28 cellular contexts compared by ENCODE assay signal in genomic region chr1:81880781-81881180, GRCh38.
"Had no signal": no experiment of that assay in that cellular context is flagged by ENCODE, and none has a peak within 500 bp of the region (broad histone marks: within the 10 kb centered on the region; RNA-seq: fewer than 3 reads in every experiment).

No MANE protein-coding gene starts in this region.

- H3K4me2 ChIP-seq: smooth muscle cell had no signal

- H3K9me3 Mint-ChIP-seq: activated naive CD8-positive, alpha-beta T cell treated with anti-CD3 and anti-CD28 coated beads for 36 hours; activated T-cell treated with anti-CD3 and anti-CD28 coated beads, Interleukin-2, amount 50 U/mL, for 72 hours; stimulated activated memory B cell treated with anti-CD40 and anti-IgM and Interleukin-4, amounts not matched to agents 10 μg/mL and 1 μg/mL and 100 μg/mL, for 72 hours; stimulated activated naive CD8-positive, alpha-beta T cell treated with anti-CD3 and anti-CD28 coated beads, Interleukin-15, amount 100 ng/mL, for 72 hours; T-helper 2 cell treated with Interferon-gamma antibody and Interleukin-4, amounts not matched to agents 5 μg/mL and 100 μg/mL, for 36 hours had no signal

- H3K36me3 Mint-ChIP-seq: activated naive CD8-positive, alpha-beta T cell treated with anti-CD3 and anti-CD28 coated beads for 36 hours; naive thymus-derived CD8-positive, alpha-beta T cell; stimulated activated memory B cell treated with anti-CD40 and anti-IgM and Interleukin-4, amounts not matched to agents 10 μg/mL and 1 μg/mL and 100 μg/mL, for 72 hours had no signal

- H3K27ac ChIP-seq: adrenal gland, body of pancreas, gastrocnemius medialis, pancreas, prostate gland, upper lobe of left lung, vagina had no signal

- H3K4me1 ChIP-seq: prostate gland had no signal

- DNase-seq: activated CD4-positive, alpha-beta T cell treated with anti-CD3 and anti-CD28 coated beads for 4 hours; activated CD4-positive, alpha-beta T cell treated with anti-CD3 and anti-CD28 coated beads, Interleukin-2, amount 50 U/mL, for 4 hours; activated naive CD4-positive, alpha-beta T cell treated with Interleukin-2 at 50 U/mL for 16 hours; activated naive CD8-positive, alpha-beta T cell treated with anti-CD3 and anti-CD28 coated beads for 36 hours; activated T-cell treated with anti-CD3 and anti-CD28 coated beads for 4 hours; activated T-cell treated with anti-CD3 and anti-CD28 coated beads, Interleukin-2, amount 50 U/mL, for 72 hours; adrenal gland; aorta; body of pancreas; gastrocnemius medialis; glutamatergic neuron; kidney; left colon; naive thymus-derived CD8-positive, alpha-beta T cell; pancreas; retina; stimulated activated CD4-positive, alpha-beta T cell treated with anti-CD3 and anti-CD28 coated beads, Interleukin-1b, Interleukin-23, amount 100 ng/mL, for 48 hours; stimulated activated CD4-positive, alpha-beta T cell treated with anti-CD3 and anti-CD28 coated beads, Interleukin-4, amount 100 ng/mL, for 4 hours; stimulated activated CD8-positive, alpha-beta memory T cell treated with anti-CD3 and anti-CD28 coated beads, Interleukin-4, amount 100 ng/mL, for 48 hours; stimulated activated naive CD8-positive, alpha-beta T cell treated with anti-CD3 and anti-CD28 coated beads, Interleukin-15, amount 100 ng/mL, for 72 hours; substantia nigra; T-helper 1 cell had no signal

- H3K27ac Mint-ChIP-seq: activated naive CD8-positive, alpha-beta T cell treated with anti-CD3 and anti-CD28 coated beads for 36 hours; activated T-cell treated with anti-CD3 and anti-CD28 coated beads, Interleukin-2, amount 50 U/mL, for 72 hours; naive thymus-derived CD8-positive, alpha-beta T cell; stimulated activated memory B cell treated with anti-CD40 and anti-IgM and Interleukin-4, amounts not matched to agents 10 μg/mL and 1 μg/mL and 100 μg/mL, for 72 hours; stimulated activated naive CD8-positive, alpha-beta T cell treated with anti-CD3 and anti-CD28 coated beads, Interleukin-15, amount 100 ng/mL, for 72 hours; T-helper 2 cell treated with Interferon-gamma antibody and Interleukin-4, amounts not matched to agents 5 μg/mL and 100 μg/mL, for 36 hours had no signal

- H3K4me3 ChIP-seq: adrenal gland, body of pancreas, gastrocnemius medialis, pancreas, prostate gland, smooth muscle cell, upper lobe of left lung, vagina had no signal

- H3K9me3 ChIP-seq: body of pancreas, gastrocnemius medialis, pancreas, prostate gland, upper lobe of left lung, vagina had no signal

- H3K27me3 ChIP-seq: adrenal gland, body of pancreas, gastrocnemius medialis, pancreas, upper lobe of left lung, vagina had no signal

- H3K36me3 ChIP-seq: adrenal gland, gastrocnemius medialis, pancreas, prostate gland, upper lobe of left lung, vagina had no signal

- H3K27me3 Mint-ChIP-seq: activated naive CD8-positive, alpha-beta T cell treated with anti-CD3 and anti-CD28 coated beads for 36 hours; naive thymus-derived CD8-positive, alpha-beta T cell; stimulated activated memory B cell treated with anti-CD40 and anti-IgM and Interleukin-4, amounts not matched to agents 10 μg/mL and 1 μg/mL and 100 μg/mL, for 72 hours; stimulated activated naive CD8-positive, alpha-beta T cell treated with anti-CD3 and anti-CD28 coated beads, Interleukin-15, amount 100 ng/mL, for 72 hours had no signal

- H3K4me1 Mint-ChIP-seq: activated naive CD8-positive, alpha-beta T cell treated with anti-CD3 and anti-CD28 coated beads for 36 hours; naive thymus-derived CD8-positive, alpha-beta T cell; stimulated activated memory B cell treated with anti-CD40 and anti-IgM and Interleukin-4, amounts not matched to agents 10 μg/mL and 1 μg/mL and 100 μg/mL, for 72 hours; stimulated activated naive CD8-positive, alpha-beta T cell treated with anti-CD3 and anti-CD28 coated beads, Interleukin-15, amount 100 ng/mL, for 72 hours had no signal

- H3K4me3 Mint-ChIP-seq: activated naive CD8-positive, alpha-beta T cell treated with anti-CD3 and anti-CD28 coated beads for 36 hours; activated T-cell treated with anti-CD3 and anti-CD28 coated beads, Interleukin-2, amount 50 U/mL, for 72 hours; naive thymus-derived CD8-positive, alpha-beta T cell; stimulated activated memory B cell treated with anti-CD40 and anti-IgM and Interleukin-4, amounts not matched to agents 10 μg/mL and 1 μg/mL and 100 μg/mL, for 72 hours; stimulated activated naive CD8-positive, alpha-beta T cell treated with anti-CD3 and anti-CD28 coated beads, Interleukin-15, amount 100 ng/mL, for 72 hours; T-helper 2 cell treated with Interferon-gamma antibody and Interleukin-4, amounts not matched to agents 5 μg/mL and 100 μg/mL, for 36 hours had no signal
